27 cellular contexts compared by ENCODE assay signal in the genomic region with DNA sequence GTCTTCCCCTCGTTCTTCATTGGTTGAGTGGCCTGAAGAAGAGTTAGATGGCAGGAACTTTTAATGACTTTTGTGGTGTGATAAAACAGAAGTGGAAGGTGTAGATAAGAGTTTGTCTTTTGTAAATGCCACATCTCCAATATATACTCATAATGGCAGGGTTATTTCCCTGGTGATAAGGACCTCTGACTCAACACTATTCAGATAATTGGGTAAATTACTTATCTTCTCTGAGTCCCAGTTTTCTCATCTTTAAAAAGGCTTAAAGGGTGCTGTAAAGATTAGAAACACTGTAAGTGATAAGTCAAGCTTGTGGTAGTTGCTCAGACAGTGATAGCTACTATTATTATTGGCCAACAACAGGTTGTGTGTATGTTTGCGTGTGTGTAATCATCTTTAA. TPM values are rescaled to one million over a fixed set of nuclear protein-coding genes. Genes with fewer than 3 reads are reported as not detected.
"Had no signal": no experiment of that assay in that cellular context is flagged by ENCODE, and none has a peak within 500 bp of the region (broad histone marks: within the 10 kb centered on the region; RNA-seq: fewer than 3 reads in every experiment).

No MANE protein-coding gene starts in this region.

- DNase-seq: activated CD4-positive, alpha-beta T cell treated with anti-CD3 and anti-CD28 coated beads for 4 hours; activated CD8-positive, alpha-beta memory T cell treated with anti-CD3 and anti-CD28 coated beads, Interleukin-2, amount 50 U/mL, for 4 hours; activated CD8-positive, alpha-beta T cell treated with anti-CD3 and anti-CD28 coated beads for 36 hours; activated naive CD4-positive, alpha-beta T cell treated with anti-CD3 and anti-CD28 coated beads, Interleukin-2, amount 50 U/mL, for 16 hours; activated naive CD8-positive, alpha-beta T cell treated with anti-CD3 and anti-CD28 coated beads, Interleukin-2, amount 10 ng/mL, durations not matched to agents 7 days and 5 days; activated T-cell treated with anti-CD3 and anti-CD28 coated beads, Interleukin-2, amount 50 U/mL, for 72 hours; adrenal gland; anterior cingulate cortex; caudate nucleus; MG63; MV-4-11; NCI-H1092 treated with DMSO at 0.1 percent for 48 hours; NCI-H1417 treated with DMSO at 0.1 percent for 48 hours; NCI-H1694; NCI-H2029 treated with DMSO at 0.1 percent for 48 hours; NCI-H446; NCI-H526; NCI-H774; NK-92 treated with Interleukin-12 subunit alpha and Interleukin-12 subunit beta, amount 100 ng/mL, for 24 hours; PC-9; SHP77 treated with DMSO at 0.1 percent for 48 hours had no signal

- H3K9me3 Mint-ChIP-seq: activated CD8-positive, alpha-beta T cell treated with anti-CD3 and anti-CD28 coated beads for 36 hours; activated naive CD8-positive, alpha-beta T cell treated with anti-CD3 and anti-CD28 coated beads, Interleukin-2, amount 10 ng/mL, durations not matched to agents 7 days and 5 days; activated T-cell treated with anti-CD3 and anti-CD28 coated beads, Interleukin-2, amount 50 U/mL, for 72 hours; activated T-helper 2 cell treated with anti-CD3 and anti-CD28 coated beads, Interferon-gamma antibody, Interleukin-2, Interleukin-4, amounts not matched to agents 10 μg/mL and 5 μg/mL and 100 μg/mL, durations not matched to agents 14 hours and 24 hours and 36 hours; T-helper 1 cell treated with Interleukin-12 subunit alpha and Interleukin-12 subunit beta and Interleukin-4 antibody, amounts not matched to agents 30 μg/mL and 1 μg/mL, for 36 hours had no signal

- H3K4me3 Mint-ChIP-seq: activated CD8-positive, alpha-beta T cell treated with anti-CD3 and anti-CD28 coated beads for 36 hours; activated naive CD8-positive, alpha-beta T cell treated with anti-CD3 and anti-CD28 coated beads, Interleukin-2, amount 10 ng/mL, durations not matched to agents 7 days and 5 days; activated T-cell treated with anti-CD3 and anti-CD28 coated beads, Interleukin-2, amount 50 U/mL, for 72 hours; T-helper 1 cell treated with Interleukin-12 subunit alpha and Interleukin-12 subunit beta and Interleukin-4 antibody, amounts not matched to agents 30 μg/mL and 1 μg/mL, for 36 hours had no signal

- ATAC-seq: activated CD4-positive, CD25-positive, alpha-beta regulatory T cell treated with anti-CD3 and anti-CD28 coated beads, Interleukin-2, amount 50 U/mL, for 24 hours; activated CD8-positive, alpha-beta T cell treated with anti-CD3 and anti-CD28 coated beads for 36 hours; activated T-cell treated with anti-CD3 and anti-CD28 coated beads, Interleukin-2, amount 50 U/mL, for 72 hours had no signal

- H3K27me3 ChIP-seq: adrenal gland had no signal

- H3K36me3 Mint-ChIP-seq: activated naive CD8-positive, alpha-beta T cell treated with anti-CD3 and anti-CD28 coated beads, Interleukin-2, amount 10 ng/mL, durations not matched to agents 7 days and 5 days had no signal

- H3K27ac ChIP-seq: adrenal gland, coronary artery, PC-9, VCaP had no signal

- H3K9me3 ChIP-seq: adrenal gland, MG63 had no signal

- H3K4me3 ChIP-seq: adrenal gland, coronary artery, MG63, PC-9 had no signal

- H3K27ac Mint-ChIP-seq: activated CD8-positive, alpha-beta T cell treated with anti-CD3 and anti-CD28 coated beads for 36 hours; activated naive CD8-positive, alpha-beta T cell treated with anti-CD3 and anti-CD28 coated beads, Interleukin-2, amount 10 ng/mL, durations not matched to agents 7 days and 5 days; activated T-cell treated with anti-CD3 and anti-CD28 coated beads, Interleukin-2, amount 50 U/mL, for 72 hours; activated T-helper 2 cell treated with anti-CD3 and anti-CD28 coated beads, Interferon-gamma antibody, Interleukin-2, Interleukin-4, amounts not matched to agents 10 μg/mL and 5 μg/mL and 100 μg/mL, durations not matched to agents 14 hours and 24 hours and 36 hours; T-helper 1 cell treated with Interleukin-12 subunit alpha and Interleukin-12 subunit beta and Interleukin-4 antibody, amounts not matched to agents 30 μg/mL and 1 μg/mL, for 36 hours had no signal

- H2AFZ ChIP-seq: PC-9 had no signal

- H3K36me3 ChIP-seq: adrenal gland, MG63 had no signal

- H3K4me1 ChIP-seq: adrenal gland had no signal

- H3K4me2 ChIP-seq: PC-9 had no signal

RNA-seq across cellular contexts. Expression of a gene that starts 9.5 kb away (rescaled TPM):
- total RNA-seq: activated CD8-positive, alpha-beta T cell treated with anti-CD3 and anti-CD28 coated beads for 36 hours; activated naive CD8-positive, alpha-beta T cell treated with anti-CD3 and anti-CD28 coated beads, Interleukin-2, amount 10 ng/mL, durations not matched to agents 7 days and 5 days; activated T-helper 2 cell treated with anti-CD3 and anti-CD28 coated beads, Interferon-gamma antibody, Interleukin-2, Interleukin-4, amounts not matched to agents 10 μg/mL and 5 μg/mL and 100 μg/mL, durations not matched to agents 14 hours and 24 hours and 36 hours; chondrocyte; PC-9 had no signal
